Comparison of ENCODE assay signal across 8 cellular contexts in the genomic region with DNA sequence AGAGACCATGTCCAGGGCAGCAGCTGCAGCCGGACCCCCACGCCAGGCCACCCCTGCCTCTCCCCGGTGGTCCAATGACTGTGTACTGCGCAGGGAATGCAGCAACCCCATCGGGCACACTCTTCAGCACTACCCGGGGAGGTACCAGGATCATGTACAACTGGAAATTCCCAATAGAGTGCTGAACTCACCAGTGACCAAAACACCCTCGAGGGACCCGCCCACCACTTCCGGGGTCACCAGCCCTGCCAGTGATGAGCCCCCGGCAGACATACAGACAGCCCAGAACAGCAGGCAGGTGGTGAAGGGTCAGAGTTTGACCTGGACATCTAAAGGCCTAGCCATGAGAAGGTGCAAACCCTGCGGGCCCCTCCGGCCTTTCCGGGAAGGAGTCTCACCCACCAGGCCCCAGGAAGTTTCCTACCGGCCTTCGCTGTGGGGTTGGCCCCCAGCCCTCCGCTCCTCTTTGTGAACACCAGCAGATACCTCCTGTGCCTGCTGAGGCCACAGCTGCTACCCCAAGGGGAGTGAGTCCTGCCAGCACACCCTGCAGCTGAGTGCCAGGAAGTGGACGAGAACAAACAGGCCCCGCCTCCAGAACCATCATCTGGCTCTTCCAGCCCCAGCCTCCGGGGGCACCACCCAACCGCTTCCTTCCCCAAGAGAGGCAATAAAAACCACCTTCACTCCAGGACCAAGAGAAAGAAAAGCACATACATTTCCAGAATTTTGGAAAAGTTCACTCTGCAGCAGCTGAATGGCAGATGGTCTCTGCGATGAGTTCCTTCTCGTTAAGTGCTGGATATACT. TPM values are rescaled to one million over a fixed set of nuclear protein-coding genes. Genes with fewer than 3 reads are reported as not detected.
DNase-seq lines count a peak whose midpoint lies in the region; ATAC-seq and TF ChIP-seq lines count a peak whose summit lies in the region.

No MANE protein-coding gene starts in this region.

- no peak overlapping the region for H2AFZ ChIP-seq in PC-9

- no peaks in the 10 kb centered on the region for H3K9me3 ChIP-seq in PC-9 (ENCODE audit: insufficient read depth, low read depth)
- no peaks in the 10 kb centered on the region for H3K9me3 ChIP-seq in upper lobe of right lung

- ATAC-seq in HG03135 (IDR thresholded peaks at IDR 0.05; ENCODE audit: unreplicated experiment) (peak; percentile 83), upper lobe of right lung (peak; percentile 93)

- H3K4me3 ChIP-seq in PC-9 (no peak overlapping the region), upper lobe of right lung (peak overlapping the region; percentile 40)

- H3K36me3 ChIP-seq in PC-9 (ENCODE audit: low read depth) = peaks cover 70% of the 10 kb centered on the region
- H3K36me3 ChIP-seq in upper lobe of right lung = peaks cover 75% of the 10 kb centered on the region

- H3K27me3 ChIP-seq in PC-9 (ENCODE audit: insufficient read depth, low read depth) (no peaks in the 10 kb centered on the region), upper lobe of right lung (no peaks in the 10 kb centered on the region)

- H4K20me1 ChIP-seq in PC-9 (ENCODE audit: insufficient read depth) = peaks cover 10% of the 10 kb centered on the region

- no peaks in the 10 kb centered on the region for H3K4me1 ChIP-seq in PC-9 (replicated peaks; ENCODE audit: insufficient read depth)
- peaks cover 14% of the 10 kb centered on the region for H3K4me1 ChIP-seq in upper lobe of right lung

- H3K27ac ChIP-seq in PC-9 (no peak overlapping the region), upper lobe of right lung (peak overlapping the region; percentile 84)

- DNase-seq in activated gamma-delta T cell treated with Interleukin-2 at 50 U/mL for 16 hours (peak; percentile 70), activated gamma-delta T cell (lab: John Stamatoyannopoulos, UW) (no peak), PC-9 (peak in 1 of 2 experiments; percentile 29), activated T-helper 1 cell treated with Interleukin-2 at 50 U/mL for 16 hours (ENCODE audit: low read depth) (peak; percentile 48), foreskin melanocyte (peak; percentile 43), pons (ENCODE audit: low spot score) (peak; percentile 44), upper lobe of right lung (peak; percentile 86)

- peaks cover 48% of the 10 kb centered on the region; the same call in 1 of the 2 replicates for H3F3A ChIP-seq in PC-9 (ENCODE audit: insufficient read depth, low read depth)

- CTCF ChIA-PET in PC-9 (lab: Charles Lee) = interaction anchor here (1.5 kb wide), 1 partner anchor 29 kb away, joined by 8 read pairs; no protein-coding TSS in a partner anchor

- no peak overlapping the region for H3K4me2 ChIP-seq in PC-9

- POLR2A ChIA-PET in PC-9 (lab: Charles Lee; ENCODE audit: unreplicated experiment) = interaction anchor here (0.6 kb wide), 1 partner anchor 257 kb away, joined by 5 read pairs; no protein-coding TSS in a partner anchor

- peak; percentile 57; the same call in 1 of the 2 replicates for TF ChIP-seq CTCF in PC-9 (conservative IDR thresholded peaks at IDR 0.05)
- peak; percentile 38 for TF ChIP-seq CTCF in upper lobe of right lung (IDR thresholded peaks at IDR 0.05)

- no TSS peak for BruUV-seq in PC-9 (replicated peaks; lab: Mats Ljungman, UMichigan)

- intact Hi-C loops in PC-9 (cut with micrococcal nuclease; ENCODE audit: unreplicated experiment) = no loop called here
- intact Hi-C loops in upper lobe of right lung (cut with DNase I) = no loop called here

- H3K79me2 ChIP-seq in PC-9 (ENCODE audit: low read depth) = peaks cover 13% of the 10 kb centered on the region

- H3K9me2 ChIP-seq in PC-9 (ENCODE audit: insufficient read depth) = no peaks in the 10 kb centered on the region

RNA-seq across cellular contexts. Expression of gene ANKRD61, which starts 5.0 kb away (rescaled TPM):
- total RNA-seq in PC-9 (2021) (0.37 TPM in 1 of 2 replicates, not detected in the other), upper lobe of right lung (not detected)

RNA-seq across cellular contexts. Expression of gene AIMP2, which starts 17.1 kb away (rescaled TPM):
- total RNA-seq in PC-9 (2021) (65.1 and 73.8 TPM in 2 replicates), upper lobe of right lung (20.3 TPM)

RNA-seq across cellular contexts. Expression of gene PMS2, which starts 17.4 kb away (rescaled TPM):
- total RNA-seq in PC-9 (2021) = 30.4 and 32.1 TPM in 2 replicates
- total RNA-seq in upper lobe of right lung = 12.5 TPM

RNA-seq across cellular contexts. Expression of gene EIF2AK1, which starts 32.8 kb away (rescaled TPM):
- total RNA-seq in PC-9 (2021) (202 and 239 TPM in 2 replicates), upper lobe of right lung (77.2 TPM)

RNA-seq across cellular contexts. Expression of gene RSPH10B, which starts 55.7 kb away (rescaled TPM):
- total RNA-seq in PC-9 (2021) (0.80 TPM in 1 of 2 replicates, not detected in the other), upper lobe of right lung (not detected)
